ENCODE assay signal across 8 cellular contexts in the genomic region with DNA sequence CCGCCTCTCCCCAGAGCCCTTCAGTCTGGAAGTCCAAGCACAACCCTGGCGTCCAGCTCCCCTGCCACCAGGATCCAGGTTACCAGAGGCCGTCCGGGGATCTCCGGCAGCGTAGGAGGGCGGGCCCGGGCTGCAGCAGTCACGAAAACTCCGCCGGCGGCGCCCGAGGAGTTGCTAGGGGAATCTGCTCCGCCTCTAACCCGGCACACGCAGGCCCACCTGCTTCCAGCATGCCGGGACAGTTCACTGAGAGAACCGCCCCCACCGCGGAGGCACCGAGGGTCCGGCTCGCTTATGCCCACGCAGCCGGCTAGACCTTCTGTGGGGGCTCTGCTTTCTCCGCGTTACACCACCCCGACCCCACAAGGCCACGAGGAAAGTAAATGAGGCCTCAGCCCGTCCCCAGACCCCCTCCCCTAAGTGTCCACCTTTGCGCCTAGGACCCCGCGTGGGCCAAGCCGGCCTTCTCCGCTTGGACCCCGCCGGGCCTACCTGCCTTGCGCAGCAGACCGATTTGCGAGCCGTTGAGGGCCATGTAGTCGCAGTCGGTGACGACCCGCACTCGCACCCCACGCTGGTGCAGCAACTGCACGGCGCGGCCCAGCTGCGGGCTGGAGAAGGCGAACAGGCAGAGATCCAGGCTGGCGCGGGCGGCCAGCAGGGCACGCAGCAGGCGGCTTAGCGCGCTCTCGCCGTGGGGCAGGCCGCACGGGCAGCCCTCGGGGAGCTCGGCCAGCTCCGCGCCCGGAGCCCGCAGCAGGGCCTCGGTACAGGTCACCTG. TPM values are rescaled to one million over a fixed set of nuclear protein-coding genes. Genes with fewer than 3 reads are reported as not detected.
DNase-seq lines count a peak whose midpoint lies in the region; ATAC-seq and TF ChIP-seq lines count a peak whose summit lies in the region.

No MANE protein-coding gene starts in this region.

- H3K27ac ChIP-seq in left lung: peak overlapping the region; percentile 70 to 78

- DNase-seq in AML-193 (lab: John Stamatoyannopoulos, UW) (peak; percentile 0 to 11), HuH-7.5 (ENCODE audit: low spot score) (peak; percentile 77), T1000 (lab: John Stamatoyannopoulos, UW) (peak; percentile 44), astrocyte of the spinal cord (ENCODE audit: low read depth, low spot score) (peak; percentile 27), left lung (peak; percentile 75 to 90)
- peak; percentile 36 to 46 for DNase-seq in stimulated activated CD8-positive, alpha-beta memory T cell treated with anti-CD3 and anti-CD28 coated beads, Interleukin-15, amount 100 ng/mL, for 4 hours (ENCODE audit: low read depth in 2 of 2)
- no peak for DNase-seq in NK-92 treated with Interleukin-12 subunit alpha and Interleukin-12 subunit beta, amount 100 ng/mL, for 24 hours (lab: John Stamatoyannopoulos, UW)

- ATAC-seq in GM19324 (IDR thresholded peaks at IDR 0.05; ENCODE audit: low FRiP score, unreplicated experiment) (peak; percentile 29), left lung (peak; percentile 79)

- H3K36me3 ChIP-seq in left lung: peaks cover 0 to 17% of the 10 kb centered on the region in 2 donors

- H3K27me3 ChIP-seq in left lung: no peaks in the 10 kb centered on the region

- no peak for TF ChIP-seq CTCF in astrocyte of the spinal cord (IDR thresholded peaks at IDR 0.05; ENCODE audit: low read depth, low read length)
- TF ChIP-seq CTCF in left lung (IDR thresholded peaks at IDR 0.05): no peak

- no peaks in the 10 kb centered on the region for H3K9me3 ChIP-seq in left lung

- in situ Hi-C loops in astrocyte of the spinal cord (cut with HindIII; ENCODE audit: low sequenced_read_pairs): no loop called here

- H3K4me3 ChIP-seq in astrocyte of the spinal cord (ENCODE audit: low read depth, low read length): peak overlapping the region; percentile 39
- H3K4me3 ChIP-seq in left lung: peak overlapping the region; percentile 34 to 58

- peaks cover 14 to 38% of the 10 kb centered on the region in 2 donors for H3K4me1 ChIP-seq in left lung

- intact Hi-C loops in left lung (cut with DNase I): no loop called here

RNA-seq across cellular contexts. Expression of gene PLD6, which starts 0.6 kb away (rescaled TPM):
- total RNA-seq in left lung: 1 to 10 TPM; 3.4 to 5.6 TPM

RNA-seq across cellular contexts. Expression of gene FLCN, which starts 31.4 kb away (rescaled TPM):
- 10 to 100 TPM; 73.4 to 80.1 TPM for total RNA-seq in left lung
